ENCODE assay signal across 8 cellular contexts in genomic region chr10:102027261-102027660, GRCh38. TPM values are rescaled to one million over a fixed set of nuclear protein-coding genes. Genes with fewer than 3 reads are reported as not detected.
"Had no signal": no experiment of that assay in that cellular context is flagged by ENCODE, and none has a peak within 500 bp of the region (broad histone marks: within the 10 kb centered on the region; RNA-seq: fewer than 3 reads in every experiment).

No MANE protein-coding gene starts in this region.

- H3K9me3 Mint-ChIP-seq: IgD-negative memory B cell had no signal

- H3K27ac ChIP-seq: HL-60, KMS-11 had no signal

- H3K9ac ChIP-seq: KMS-11 had no signal

- ATAC-seq: HepG2, K562 had no signal

- H3K4me3 ChIP-seq: K562 had no signal

- H3K27ac Mint-ChIP-seq: IgD-negative memory B cell had no signal

- DNase-seq: IMR-90, KBM-7, KG1 had no signal

- H3K4me2 ChIP-seq: KMS-11 had no signal

- H3K4me3 Mint-ChIP-seq: IgD-negative memory B cell had no signal

- H3K27me3 Mint-ChIP-seq: IgD-negative memory B cell had no signal

RNA-seq across cellular contexts. Expression of gene ARMH3, which starts 28.7 kb away (rescaled TPM):
- polyA plus RNA-seq: K562 had no signal
